ENCODE assay signal across 9 cellular contexts in genomic region chr17:78664476-78665384, GRCh38.
A peak's percentile ranks its signal among the peaks of the same experiment; 100 is the strongest.
DNase-seq lines count a peak whose midpoint lies in the region; ATAC-seq, FAIRE-seq and TF ChIP-seq lines count a peak whose summit lies in the region.
"Had no signal": no experiment of that assay in that cellular context is flagged by ENCODE, and none has a peak within 500 bp of the region (broad histone marks: within the 10 kb centered on the region; RNA-seq: fewer than 3 reads in every experiment).

No MANE protein-coding gene starts in this region.

- no peak for FAIRE-seq in GM12891 (lab: Jason Lieb, UNC)
- FAIRE-seq: frontal cortex had no signal

- H3K27me3 Mint-ChIP-seq in osteocyte (ENCODE audit: unreplicated experiment) (no peaks in the 10 kb centered on the region), WTC11 (ENCODE audit: low read depth) (no peaks in the 10 kb centered on the region; the same call in 1 of the 2 replicates)

- no peaks in the 10 kb centered on the region for H3K9me3 Mint-ChIP-seq in osteocyte (ENCODE audit: unreplicated experiment)
- no peaks in the 10 kb centered on the region for H3K9me3 Mint-ChIP-seq in WTC11

- H3K4me3 Mint-ChIP-seq in osteocyte (ENCODE audit: unreplicated experiment) (no peak overlapping the region), WTC11 (no peak overlapping the region)

- H3K36me3 Mint-ChIP-seq in osteocyte (ENCODE audit: unreplicated experiment) (no peaks in the 10 kb centered on the region), WTC11 (peaks cover 2% of the 10 kb centered on the region; the same call in 1 of the 2 replicates)

- DNase-seq in EH (ENCODE audit: low read depth) (peak; percentile 15), NCI-H2196 (lab: John Stamatoyannopoulos, UW; ENCODE audit: unreplicated experiment) (peak; percentile 76), epithelial cell of esophagus (ENCODE audit: low read depth) (peak; percentile 37), osteocyte (ENCODE audit: extremely low spot score, unreplicated experiment) (no peak), GM12891 (ENCODE audit: insufficient read length, low spot score) (no peak), WTC11 (ENCODE audit: low spot score) (no peak)
- DNase-seq in activated CD8-positive, alpha-beta memory T cell treated with anti-CD3 and anti-CD28 coated beads, Interleukin-2, amount 50 U/mL, for 4 hours = no peak
- DNase-seq: NCI-H82 had no signal

- TF ChIP-seq POLR2A in GM12891 (IDR thresholded peaks at IDR 0.05; ENCODE audit: low read depth, low read length) = no peak

- ATAC-seq in WTC11 = no peak

- H3K4me1 Mint-ChIP-seq in osteocyte (ENCODE audit: unreplicated experiment) = peaks cover 48% of the 10 kb centered on the region
- H3K4me1 Mint-ChIP-seq in WTC11 = peaks cover 12% of the 10 kb centered on the region

- no peak overlapping the region for H3K4me3 ChIP-seq in epithelial cell of esophagus (ENCODE audit: low read length)

- CTCF ChIA-PET in WTC11 (lab: Charles Lee) = interaction anchor here (1.0 to 1.5 kb wide), 2 partner anchors 10 to 44 kb away, joined by 3 to 5 read pairs; no protein-coding TSS in a partner anchor

- no peak for TF ChIP-seq CTCF in epithelial cell of esophagus (IDR thresholded peaks at IDR 0.05; ENCODE audit: insufficient read depth, low read depth, low read length, missing control alignments)
- TF ChIP-seq CTCF in osteocyte (IDR thresholded peaks at IDR 0.05) = no peak
- no peak for TF ChIP-seq CTCF in WTC11 (IDR thresholded peaks at IDR 0.05)

- H3K27ac Mint-ChIP-seq in osteocyte (ENCODE audit: unreplicated experiment) (peak overlapping the region; percentile 41), WTC11 (no peak overlapping the region)

- POLR2A ChIA-PET in WTC11 (lab: Charles Lee) = no interaction called here

TF ChIP-seq in GM12891, 5 proteins besides CTCF, POLR2A, EP300 and RAD21:
- TF ChIP-seq PAX5 (IDR thresholded peaks at IDR 0.05; ENCODE audit: insufficient read depth, low read length, severe bottlenecking) (no peak), POU2F2 (IDR thresholded peaks at IDR 0.05; ENCODE audit: low read depth, low read length) (no peak), TAF1 (IDR thresholded peaks at IDR 0.05; ENCODE audit: low read depth, low read length) (no peak), POLR2AphosphoS5 (IDR thresholded peaks at IDR 0.05; ENCODE audit: low read depth, low read length) (no peak), SPI1 (IDR thresholded peaks at IDR 0.05; ENCODE audit: low read depth, low read length) (no peak)

TF ChIP-seq in WTC11, 78 proteins besides CTCF, POLR2A, EP300 and RAD21:
- TF ChIP-seq GABPB1 (CRISPR knock-in tag; IDR thresholded peaks at IDR 0.05) (no peak), CREM (CRISPR knock-in tag; IDR thresholded peaks at IDR 0.05) (no peak), ZNF263 (CRISPR knock-in tag; IDR thresholded peaks at IDR 0.05; ENCODE audit: low read depth) (no peak), MYBL2 (CRISPR knock-in tag; IDR thresholded peaks at IDR 0.05) (no peak), ZMAT4 (CRISPR knock-in tag; IDR thresholded peaks at IDR 0.05) (no peak), ZNF219 (CRISPR knock-in tag; IDR thresholded peaks at IDR 0.05; ENCODE audit: borderline replicate concordance) (no peak), ZSCAN18 (CRISPR knock-in tag; IDR thresholded peaks at IDR 0.05) (no peak), E2F4 (CRISPR knock-in tag; IDR thresholded peaks at IDR 0.05; ENCODE audit: borderline replicate concordance, low read depth) (no peak), SOX15 (CRISPR knock-in tag; IDR thresholded peaks at IDR 0.05) (no peak)

Comparison
In these comparisons a context has a peak if more than half of its experiments do, and no peak if none do; other contexts are left out.
1. DNase-seq: peak in EH (single experiment), NCI-H2196 (single experiment) and epithelial cell of esophagus (single experiment); none in osteocyte (single experiment), activated CD8-positive, alpha-beta memory T cell treated with anti-CD3 and anti-CD28 coated beads, Interleukin-2, amount 50 U/mL, for 4 hours (single experiment), GM12891 (single experiment) and WTC11 (single experiment).